Comparison of ENCODE assay signal across 8 cellular contexts in genomic region chr6:107489636-107490567, GRCh38. TPM values are rescaled to one million over a fixed set of nuclear protein-coding genes. Genes with fewer than 3 reads are reported as not detected.
DNase-seq lines count a peak whose midpoint lies in the region; ATAC-seq and TF ChIP-seq lines count a peak whose summit lies in the region.

A gene with protein sequence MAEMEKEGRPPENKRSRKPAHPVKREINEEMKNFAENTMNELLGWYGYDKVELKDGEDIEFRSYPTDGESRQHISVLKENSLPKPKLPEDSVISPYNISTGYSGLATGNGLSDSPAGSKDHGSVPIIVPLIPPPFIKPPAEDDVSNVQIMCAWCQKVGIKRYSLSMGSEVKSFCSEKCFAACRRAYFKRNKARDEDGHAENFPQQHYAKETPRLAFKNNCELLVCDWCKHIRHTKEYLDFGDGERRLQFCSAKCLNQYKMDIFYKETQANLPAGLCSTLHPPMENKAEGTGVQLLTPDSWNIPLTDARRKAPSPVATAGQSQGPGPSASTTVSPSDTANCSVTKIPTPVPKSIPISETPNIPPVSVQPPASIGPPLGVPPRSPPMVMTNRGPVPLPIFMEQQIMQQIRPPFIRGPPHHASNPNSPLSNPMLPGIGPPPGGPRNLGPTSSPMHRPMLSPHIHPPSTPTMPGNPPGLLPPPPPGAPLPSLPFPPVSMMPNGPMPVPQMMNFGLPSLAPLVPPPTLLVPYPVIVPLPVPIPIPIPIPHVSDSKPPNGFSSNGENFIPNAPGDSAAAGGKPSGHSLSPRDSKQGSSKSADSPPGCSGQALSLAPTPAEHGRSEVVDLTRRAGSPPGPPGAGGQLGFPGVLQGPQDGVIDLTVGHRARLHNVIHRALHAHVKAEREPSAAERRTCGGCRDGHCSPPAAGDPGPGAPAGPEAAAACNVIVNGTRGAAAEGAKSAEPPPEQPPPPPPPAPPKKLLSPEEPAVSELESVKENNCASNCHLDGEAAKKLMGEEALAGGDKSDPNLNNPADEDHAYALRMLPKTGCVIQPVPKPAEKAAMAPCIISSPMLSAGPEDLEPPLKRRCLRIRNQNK (plus strand): TSS chr6:107490117. CDS start chr6:107490617, 500 bp downstream.

- POLR2A ChIA-PET in AG04450 (lab: Yijun Ruan, JAX): interaction anchor here (1.4 to 1.9 kb wide), 2 partner anchors 31 kb away, joined by 3 to 10 read pairs; partner anchors contain the start of gene PDSS2

- TF ChIP-seq CTCF in AG04450 (IDR thresholded peaks at IDR 0.05; ENCODE audit: low read depth, low read length): no peak

- H3K9me3 ChIP-seq in AG04450 (ENCODE audit: control insufficient read depth, insufficient read depth, low read length) (no peaks in the 10 kb centered on the region; the same call in 1 of the 2 replicates), MG63 (no peaks in the 10 kb centered on the region)

- ATAC-seq in GM18867 (IDR thresholded peaks at IDR 0.05; ENCODE audit: unreplicated experiment): peak; percentile 53
- ATAC-seq in GM18505 (IDR thresholded peaks at IDR 0.05; ENCODE audit: unreplicated experiment): no peak

- H3K4me3 ChIP-seq in AG04450 (ENCODE audit: low read depth, low read length) (peak within 1 kb of the TSS; percentile 76), MG63 (peak within 1 kb of the TSS; percentile 53), skin epidermis (peak within 1 kb of the TSS; percentile 42 to 69 (median 55))

- peaks cover 19% of the 10 kb centered on the region for H3K27me3 ChIP-seq in AG04450 (ENCODE audit: control insufficient read depth, insufficient read depth, low read length)
- peaks cover 21% of the 10 kb centered on the region for H3K27me3 ChIP-seq in MG63

- no peak within 1 kb of the TSS for H3K27ac ChIP-seq in AG04450 (ENCODE audit: low read depth, low read length)
- H3K27ac ChIP-seq in caudate nucleus (ENCODE audit: low read depth, low read length): peak within 1 kb of the TSS; percentile 78
- peak within 1 kb of the TSS in 18 of 21 experiments; percentile 17 to 76 (median 51) for H3K27ac ChIP-seq in skin epidermis

- H3K36me3 ChIP-seq in MG63: no peaks in the 10 kb centered on the region

- TF ChIP-seq POLR2A in GM18505 (IDR thresholded peaks at IDR 0.05; ENCODE audit: borderline replicate concordance, extremely low read depth, insufficient read depth, insufficient read length): no peak

- CTCF ChIA-PET in AG04450 (lab: Charles Lee): interaction anchor here (1.2 to 1.8 kb wide), 2 partner anchors 11 to 172 kb away, joined by 3 to 6 read pairs; no protein-coding TSS in a partner anchor

- DNase-seq in AG04450 (ENCODE audit: low read depth, low spot score) (no peak), MG63 (peak; percentile 38), T-helper 9 cell (peak; percentile 16), caudate nucleus (lab: John Stamatoyannopoulos, UW) (peak in 54 of 61 donors; percentile 4 to 84 (median 63)), islet precursor cell (peak; percentile 65)

RNA-seq across cellular contexts. Expression of the gene that starts here (rescaled TPM):
- 0.76 and 1.1 TPM in 2 replicates for polyA plus RNA-seq in AG04450 (2011; rRNA removed)
- polyA minus RNA-seq in AG04450 (2011; rRNA and poly(A)+ RNA removed): 1.4 and 1.9 TPM in 2 replicates
- total RNA-seq in MG63 (2014; rRNA removed; shearing (Covaris generic); ENCODE audit: low replicate concordance): 0.12 and 0.69 TPM in 2 replicates

Comparison
In these comparisons a context has a peak if more than half of its experiments do, and no peak if none do; other contexts are left out.
1. Peak in DNase-seq and H3K4me3 ChIP-seq in MG63; RNA of the gene not detected or under 1 TPM.